ENCODE assay signal across 17 cellular contexts in the genomic region with DNA sequence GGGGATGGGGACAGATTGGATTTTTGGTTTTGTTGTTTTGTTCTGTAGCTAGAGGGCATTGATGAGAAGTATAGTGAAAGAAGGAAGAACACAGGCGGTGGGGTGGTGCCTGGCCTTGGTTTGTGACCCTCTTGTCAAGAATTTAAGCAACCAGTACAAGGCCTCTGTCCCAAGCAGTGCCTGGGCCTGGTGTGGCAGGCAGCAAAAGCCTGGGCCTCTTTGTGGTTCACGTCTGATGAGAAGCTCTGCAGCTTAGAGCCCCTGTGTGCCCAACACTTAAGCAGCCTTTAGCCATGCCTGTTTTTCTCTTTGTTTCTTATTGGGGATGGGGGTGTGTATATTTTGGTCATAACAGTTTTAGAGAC.
DNase-seq lines count a peak whose midpoint lies in the region; ATAC-seq lines count a peak whose summit lies in the region.
"Had no signal": no experiment of that assay in that cellular context is flagged by ENCODE, and none has a peak within 500 bp of the region (broad histone marks: within the 10 kb centered on the region; RNA-seq: fewer than 3 reads in every experiment).

No MANE protein-coding gene starts in this region.

- H3K9me2 ChIP-seq in Karpas-422 (replicated peaks; ENCODE audit: insufficient read depth, low read length), result no peaks in the 10 kb centered on the region

- peaks cover 20% of the 10 kb centered on the region for H3K36me3 Mint-ChIP-seq in activated naive CD4-positive, alpha-beta T cell treated with anti-CD3 and anti-CD28 coated beads, Interleukin-2, amount 50 U/mL, for 24 hours
- H3K36me3 Mint-ChIP-seq in stimulated activated naive B cell treated with anti-CD40 and anti-IgM and Interleukin-4, amounts not matched to agents 10 μg/mL and 1 μg/mL and 100 μg/mL, for 72 hours, result peaks cover 30 to 45% of the 10 kb centered on the region in 2 donors

- no peak overlapping the region for H3K4me2 ChIP-seq in Karpas-422 (ENCODE audit: low read depth, low read length, poor library complexity, severe bottlenecking)

- H3K4me3 Mint-ChIP-seq in activated naive CD4-positive, alpha-beta T cell treated with anti-CD3 and anti-CD28 coated beads, Interleukin-2, amount 50 U/mL, for 24 hours, result no peak overlapping the region
- no peak overlapping the region for H3K4me3 Mint-ChIP-seq in stimulated activated naive B cell treated with anti-CD40 and anti-IgM and Interleukin-4, amounts not matched to agents 10 μg/mL and 1 μg/mL and 100 μg/mL, for 72 hours
- H3K4me3 Mint-ChIP-seq: nephron had no signal

- H3K27ac Mint-ChIP-seq in activated naive CD4-positive, alpha-beta T cell treated with anti-CD3 and anti-CD28 coated beads, Interleukin-2, amount 50 U/mL, for 24 hours, result peak overlapping the region; percentile 97
- H3K27ac Mint-ChIP-seq in stimulated activated naive B cell treated with anti-CD40 and anti-IgM and Interleukin-4, amounts not matched to agents 10 μg/mL and 1 μg/mL and 100 μg/mL, for 72 hours, result peak overlapping the region; percentile 65
- H3K27ac Mint-ChIP-seq: nephron had no signal

- H3K9me3 Mint-ChIP-seq in activated naive CD4-positive, alpha-beta T cell treated with anti-CD3 and anti-CD28 coated beads, Interleukin-2, amount 50 U/mL, for 24 hours, result no peaks in the 10 kb centered on the region
- H3K9me3 Mint-ChIP-seq in stimulated activated naive B cell treated with anti-CD40 and anti-IgM and Interleukin-4, amounts not matched to agents 10 μg/mL and 1 μg/mL and 100 μg/mL, for 72 hours, result no peaks in the 10 kb centered on the region
- H3K9me3 Mint-ChIP-seq: nephron had no signal

- no peak for ATAC-seq in stimulated activated naive B cell treated with anti-CD40 and anti-IgM and Interleukin-4, amounts not matched to agents 10 μg/mL and 1 μg/mL and 100 μg/mL, for 72 hours (replicated peaks)
- ATAC-seq in GM21576 (IDR thresholded peaks at IDR 0.05; ENCODE audit: unreplicated experiment), result no peak
- ATAC-seq: left colon had no signal

- no peak for DNase-seq in activated naive CD4-positive, alpha-beta T cell (lab: John Stamatoyannopoulos, UW)
- DNase-seq in Karpas-422 (no peak), mesenteric fat pad (ENCODE audit: low spot score) (no peak), 8988T (no peak)
- DNase-seq in effector memory CD4-positive, alpha-beta T cell, result no peak
- DNase-seq in stimulated activated naive B cell treated with anti-CD40 and anti-IgM and Interleukin-4, amounts not matched to agents 10 μg/mL and 1 μg/mL and 100 μg/mL, for 72 hours, result no peak
- DNase-seq: brain microvascular endothelial cell, hypothalamus, KG1, left colon, NCI-H146, NCI-H510A, tibial artery had no signal

- peaks cover 23% of the 10 kb centered on the region for H3K36me3 ChIP-seq in Karpas-422 (ENCODE audit: insufficient read depth, low read length)
- peaks cover 47% of the 10 kb centered on the region for H3K36me3 ChIP-seq in effector memory CD4-positive, alpha-beta T cell (ENCODE audit: control insufficient read depth, insufficient read depth, low read length)
- H3K36me3 ChIP-seq: brain microvascular endothelial cell had no signal

- H3K79me2 ChIP-seq in Karpas-422 (ENCODE audit: low read length), result peaks cover 90% of the 10 kb centered on the region

- no peak overlapping the region for H2AFZ ChIP-seq in Karpas-422 (ENCODE audit: low read length)

- peaks cover 74% of the 10 kb centered on the region for H3K4me1 Mint-ChIP-seq in activated naive CD4-positive, alpha-beta T cell treated with anti-CD3 and anti-CD28 coated beads, Interleukin-2, amount 50 U/mL, for 24 hours
- peaks cover 22 to 43% of the 10 kb centered on the region in 2 donors for H3K4me1 Mint-ChIP-seq in stimulated activated naive B cell treated with anti-CD40 and anti-IgM and Interleukin-4, amounts not matched to agents 10 μg/mL and 1 μg/mL and 100 μg/mL, for 72 hours
- H3K4me1 Mint-ChIP-seq: nephron had no signal

- H3K4me1 ChIP-seq in Karpas-422 (ENCODE audit: low read length), result no peaks in the 10 kb centered on the region; the same call in 1 of the 2 replicates
- H3K4me1 ChIP-seq in effector memory CD4-positive, alpha-beta T cell (ENCODE audit: control insufficient read depth, insufficient read depth, low read length, poor library complexity, severe bottlenecking), result peaks cover 7% of the 10 kb centered on the region

- peak overlapping the region; percentile 10; the same call in 1 of the 2 replicates for H3K27ac ChIP-seq in Karpas-422 (ENCODE audit: low read length)
- peak overlapping the region; percentile 54 for H3K27ac ChIP-seq in effector memory CD4-positive, alpha-beta T cell (ENCODE audit: insufficient read depth, low read length, poor library complexity, severe bottlenecking)
- H3K27ac ChIP-seq: brain microvascular endothelial cell, SK-N-MC, tibial artery had no signal

- H3K9me3 ChIP-seq in Karpas-422 (ENCODE audit: low read length), result no peaks in the 10 kb centered on the region
- no peaks in the 10 kb centered on the region for H3K9me3 ChIP-seq in effector memory CD4-positive, alpha-beta T cell (ENCODE audit: control insufficient read depth, low read length)
- H3K9me3 ChIP-seq: tibial artery had no signal

- H3K9ac ChIP-seq in Karpas-422 (ENCODE audit: low read length), result no peak overlapping the region

- peaks cover 6% of the 10 kb centered on the region for H4K20me1 ChIP-seq in Karpas-422 (ENCODE audit: insufficient read depth, low read depth, low read length)

- no peaks in the 10 kb centered on the region for H3K27me3 ChIP-seq in Karpas-422 (ENCODE audit: low read length)
- no peaks in the 10 kb centered on the region for H3K27me3 ChIP-seq in effector memory CD4-positive, alpha-beta T cell (replicated peaks; ENCODE audit: control insufficient read depth, insufficient read depth, low read length, poor library complexity, severe bottlenecking)
- H3K27me3 ChIP-seq: brain microvascular endothelial cell, tibial artery had no signal

- no peaks in the 10 kb centered on the region for H3K27me3 Mint-ChIP-seq in activated naive CD4-positive, alpha-beta T cell treated with anti-CD3 and anti-CD28 coated beads, Interleukin-2, amount 50 U/mL, for 24 hours
- H3K27me3 Mint-ChIP-seq in stimulated activated naive B cell treated with anti-CD40 and anti-IgM and Interleukin-4, amounts not matched to agents 10 μg/mL and 1 μg/mL and 100 μg/mL, for 72 hours, result no peaks in the 10 kb centered on the region

- no peak overlapping the region for H3K4me3 ChIP-seq in Karpas-422 (ENCODE audit: low read length)
- no peak overlapping the region for H3K4me3 ChIP-seq in effector memory CD4-positive, alpha-beta T cell (ENCODE audit: insufficient read depth, low read depth, low read length, poor library complexity, severe bottlenecking)
- H3K4me3 ChIP-seq: SK-N-MC, tibial artery had no signal
